Comparison of ENCODE assay signal across 1 cellular context in genomic region chr5:157458835-157459234, GRCh38.
TF ChIP-seq lines count a peak whose summit lies in the region.

No MANE protein-coding gene starts in this region.

TF ChIP-seq in GM23338, 12 proteins besides CTCF, POLR2A, EP300 and RAD21 (continued from another document):
- no peak for TF ChIP-seq REST (IDR thresholded peaks at IDR 0.05; ENCODE audit: unreplicated experiment)
- TF ChIP-seq EZH2 (IDR thresholded peaks at IDR 0.05; ENCODE audit: low read depth, unreplicated experiment), result no peak
- no peak for TF ChIP-seq JUNB (IDR thresholded peaks at IDR 0.05; ENCODE audit: unreplicated experiment)
- no peak for TF ChIP-seq ZNF331 (CRISPR knock-in tag; IDR thresholded peaks at IDR 0.05; ENCODE audit: low read depth)
- no peak for TF ChIP-seq ZNF462 (CRISPR knock-in tag; IDR thresholded peaks at IDR 0.05)
- no peak for TF ChIP-seq ETS1 (IDR thresholded peaks at IDR 0.05)
TF ChIP-seq in GM23338: peak in this region for 0.
